In genomic region chr10:15370212-15370740, GRCh38 we compare ENCODE assay signal across 8 cellular contexts. TPM values are rescaled to one million over a fixed set of nuclear protein-coding genes. Genes with fewer than 3 reads are reported as not detected.
DNase-seq lines count a peak whose midpoint lies in the region; ATAC-seq and TF ChIP-seq lines count a peak whose summit lies in the region.

No MANE protein-coding gene starts in this region.

- POLR2A ChIA-PET in CD8-positive, alpha-beta T cell (lab: Charles Lee) = no interaction called here
- POLR2A ChIA-PET in activated CD4-positive, alpha-beta memory T cell treated with anti-CD3 and anti-CD28 coated beads for 36 hours (lab: Charles Lee) = no interaction called here

- peaks cover 9% of the 10 kb centered on the region for H3K4me1 ChIP-seq in CD8-positive, alpha-beta T cell (ENCODE audit: insufficient read depth, low read length)
- H3K4me1 ChIP-seq in esophagus muscularis mucosa = peaks cover 8 to 45% (median 37%) of the 10 kb centered on the region in 4 donors

- no peak for TF ChIP-seq CTCF in CD8-positive, alpha-beta T cell (IDR thresholded peaks at IDR 0.05)
- no peak for TF ChIP-seq CTCF in esophagus muscularis mucosa (IDR thresholded peaks at IDR 0.05)

- DNase-seq in CD8-positive, alpha-beta T cell = peak in 1 of 7 experiments; percentile 8
- peak; percentile 40 for DNase-seq in activated CD4-positive, alpha-beta memory T cell treated with anti-CD3 and anti-CD28 coated beads for 36 hours
- DNase-seq in esophagus muscularis mucosa (ENCODE audit: extremely low spot score) (no peak), putamen (ENCODE audit: low spot score) (no peak), globus pallidus (ENCODE audit: low spot score) (no peak)
- DNase-seq in natural killer cell treated with Interleukin-12 subunit alpha and Interleukin-12 subunit beta and Interleukin-15 and Interleukin-18, amount 100 ng/mL, for 72 hours (ENCODE audit: low spot score) = no peak

- H3K4me1 Mint-ChIP-seq in CD8-positive, alpha-beta T cell (ENCODE audit: low read depth) = peaks cover 12% of the 10 kb centered on the region
- peaks cover 9% of the 10 kb centered on the region for H3K4me1 Mint-ChIP-seq in activated CD4-positive, alpha-beta memory T cell treated with anti-CD3 and anti-CD28 coated beads for 36 hours (ENCODE audit: low read depth)
- no peaks in the 10 kb centered on the region for H3K4me1 Mint-ChIP-seq in natural killer cell treated with Interleukin-12 subunit alpha and Interleukin-12 subunit beta and Interleukin-15 and Interleukin-18, amount 100 ng/mL, for 72 hours (ENCODE audit: low read depth in 2 of 2)

- no peak for TF ChIP-seq EP300 in esophagus muscularis mucosa (IDR thresholded peaks at IDR 0.05)

- no peaks in the 10 kb centered on the region for H3K36me3 ChIP-seq in CD8-positive, alpha-beta T cell (ENCODE audit: insufficient read depth, low read length)
- no peaks in the 10 kb centered on the region for H3K36me3 ChIP-seq in esophagus muscularis mucosa

- peak overlapping the region; percentile 33 for H3K4me3 ChIP-seq in CD8-positive, alpha-beta T cell (ENCODE audit: low read depth, low read length)
- H3K4me3 ChIP-seq in esophagus muscularis mucosa = peak overlapping the region; percentile 80 to 89 (median 83)

- H3K4me3 Mint-ChIP-seq in CD8-positive, alpha-beta T cell = peak overlapping the region; percentile 80
- H3K4me3 Mint-ChIP-seq in activated CD4-positive, alpha-beta memory T cell treated with anti-CD3 and anti-CD28 coated beads for 36 hours = peak overlapping the region; percentile 70
- H3K4me3 Mint-ChIP-seq in natural killer cell treated with Interleukin-12 subunit alpha and Interleukin-12 subunit beta and Interleukin-15 and Interleukin-18, amount 100 ng/mL, for 72 hours = peak overlapping the region; percentile 41

- intact Hi-C loops in CD8-positive, alpha-beta T cell (cut with DNase I, micrococcal nuclease) = loop anchor here (2.0 to 10.0 kb wide), 4 partner anchors 118 to 283 kb away; partner anchors contain the start of genes NMT2 (in 2 of the 2) and ACBD7 (in 1 of the 2)
- intact Hi-C loops in activated CD4-positive, alpha-beta memory T cell treated with anti-CD3 and anti-CD28 coated beads for 36 hours (cut with micrococcal nuclease) = loop anchor here (2.0 to 10.0 kb wide), 3 partner anchors 201 to 375 kb away; partner anchors contain the start of gene NMT2
- intact Hi-C loops in esophagus muscularis mucosa (cut with DNase I) = loop anchor here (2.0 kb wide), 1 partner anchor 159 kb away; no protein-coding TSS in a partner anchor

- TF ChIP-seq POLR2A in esophagus muscularis mucosa (IDR thresholded peaks at IDR 0.05; ENCODE audit: low read depth) = no peak

- no peak overlapping the region for H3K27ac Mint-ChIP-seq in CD8-positive, alpha-beta T cell
- no peak overlapping the region for H3K27ac Mint-ChIP-seq in activated CD4-positive, alpha-beta memory T cell treated with anti-CD3 and anti-CD28 coated beads for 36 hours
- no peak overlapping the region for H3K27ac Mint-ChIP-seq in natural killer cell treated with Interleukin-12 subunit alpha and Interleukin-12 subunit beta and Interleukin-15 and Interleukin-18, amount 100 ng/mL, for 72 hours

- CTCF ChIA-PET in CD8-positive, alpha-beta T cell (lab: Charles Lee) = no interaction called here
- CTCF ChIA-PET in activated CD4-positive, alpha-beta memory T cell treated with anti-CD3 and anti-CD28 coated beads for 36 hours (lab: Charles Lee) = no interaction called here

- no peaks in the 10 kb centered on the region for H3K9me3 Mint-ChIP-seq in CD8-positive, alpha-beta T cell
- H3K9me3 Mint-ChIP-seq in activated CD4-positive, alpha-beta memory T cell treated with anti-CD3 and anti-CD28 coated beads for 36 hours = no peaks in the 10 kb centered on the region
- H3K9me3 Mint-ChIP-seq in natural killer cell treated with Interleukin-12 subunit alpha and Interleukin-12 subunit beta and Interleukin-15 and Interleukin-18, amount 100 ng/mL, for 72 hours = no peaks in the 10 kb centered on the region

- H3K27me3 ChIP-seq in CD8-positive, alpha-beta T cell (ENCODE audit: insufficient read depth, low read length) = no peaks in the 10 kb centered on the region
- H3K27me3 ChIP-seq in esophagus muscularis mucosa = no peaks in the 10 kb centered on the region

- H3K27me3 Mint-ChIP-seq in CD8-positive, alpha-beta T cell (ENCODE audit: low read depth) = peaks cover 30% of the 10 kb centered on the region
- H3K27me3 Mint-ChIP-seq in activated CD4-positive, alpha-beta memory T cell treated with anti-CD3 and anti-CD28 coated beads for 36 hours = peaks cover 14% of the 10 kb centered on the region
- peaks cover 37 to 61% of the 10 kb centered on the region in 2 donors for H3K27me3 Mint-ChIP-seq in natural killer cell treated with Interleukin-12 subunit alpha and Interleukin-12 subunit beta and Interleukin-15 and Interleukin-18, amount 100 ng/mL, for 72 hours

- H3K36me3 Mint-ChIP-seq in CD8-positive, alpha-beta T cell = no peaks in the 10 kb centered on the region
- H3K36me3 Mint-ChIP-seq in activated CD4-positive, alpha-beta memory T cell treated with anti-CD3 and anti-CD28 coated beads for 36 hours = no peaks in the 10 kb centered on the region
- no peaks in the 10 kb centered on the region for H3K36me3 Mint-ChIP-seq in natural killer cell treated with Interleukin-12 subunit alpha and Interleukin-12 subunit beta and Interleukin-15 and Interleukin-18, amount 100 ng/mL, for 72 hours

- H3K27ac ChIP-seq in CD8-positive, alpha-beta T cell (ENCODE audit: low read depth, low read length) = no peak overlapping the region
- peak overlapping the region; percentile 45 to 77 (median 73) for H3K27ac ChIP-seq in esophagus muscularis mucosa (replicated peaks in 1 of 4)

- no peaks in the 10 kb centered on the region for H3K9me3 ChIP-seq in CD8-positive, alpha-beta T cell (ENCODE audit: low read length)
- H3K9me3 ChIP-seq in esophagus muscularis mucosa = no peaks in the 10 kb centered on the region

- 4% methylated on average over 6 of the region's 45 CpGs for WGBS in esophagus muscularis mucosa

- ATAC-seq in CD8-positive, alpha-beta T cell = peak; percentile 8
- peak; percentile 36 for ATAC-seq in HG02759 (IDR thresholded peaks at IDR 0.05; ENCODE audit: unreplicated experiment)
- peak; percentile 27 to 54 for ATAC-seq in natural killer cell treated with Interleukin-12 subunit alpha and Interleukin-12 subunit beta and Interleukin-15 and Interleukin-18, amount 100 ng/mL, for 72 hours
- no peak for ATAC-seq in HG03097 (IDR thresholded peaks at IDR 0.05; ENCODE audit: low FRiP score, unreplicated experiment)

RNA-seq across cellular contexts. Expression of gene FAM171A1, which starts 0.8 kb away (rescaled TPM):
- total RNA-seq in CD8-positive, alpha-beta T cell = 1 to 10 TPM; 1.7 TPM
- total RNA-seq in activated CD4-positive, alpha-beta memory T cell treated with anti-CD3 and anti-CD28 coated beads for 36 hours = 1 to 10 TPM; 3.3 to 4.0 TPM
- total RNA-seq in esophagus muscularis mucosa = 10 to 100 TPM in 3 of 4 donors, 1 to 10 TPM in 1; 7.1 to 15.0 (median 12.6) TPM
- under 1 TPM; 0.24 to 0.47 TPM for total RNA-seq in natural killer cell treated with Interleukin-12 subunit alpha and Interleukin-12 subunit beta and Interleukin-15 and Interleukin-18, amount 100 ng/mL, for 72 hours
